ENCODE assay signal across 8 cellular contexts in genomic region chr19:33040994-33041827, GRCh38. TPM values are rescaled to one million over a fixed set of nuclear protein-coding genes. Genes with fewer than 3 reads are reported as not detected.
DNase-seq lines count a peak whose midpoint lies in the region; ATAC-seq, FAIRE-seq and TF ChIP-seq lines count a peak whose summit lies in the region.

No MANE protein-coding gene starts in this region.

- DNase-seq in ACHN: peak; percentile 95
- peak; percentile 95 for DNase-seq in HuH-7 (ENCODE audit: low spot score)
- peak in 1 of 2 donors; percentile 80 for DNase-seq in breast epithelium (ENCODE audit: low spot score in 2 of 2)
- DNase-seq in HepG2 (ENCODE audit: low spot score): peak; percentile 100
- no peak for DNase-seq in CD4-positive, alpha-beta T cell
- DNase-seq in SHP77 (lab: John Stamatoyannopoulos, UW): no peak

- H3K27me3 Mint-ChIP-seq in CD4-positive, alpha-beta T cell: no peaks in the 10 kb centered on the region

- H3K4me2 ChIP-seq in HepG2 (ENCODE audit: low read depth, low read length): peak overlapping the region; percentile 89

- no peaks in the 10 kb centered on the region for H4K20me1 ChIP-seq in HepG2 (ENCODE audit: insufficient read depth, low read length)

- H3K79me2 ChIP-seq in HepG2 (ENCODE audit: insufficient read depth, low read length): peaks cover 55% of the 10 kb centered on the region

- H3K4me1 ChIP-seq in breast epithelium: no peaks in the 10 kb centered on the region
- H3K4me1 ChIP-seq in HepG2 (ENCODE audit: insufficient read depth, low read length): peaks cover 74% of the 10 kb centered on the region

- peak; percentile 96 for FAIRE-seq in HepG2 (lab: Jason Lieb, UNC)

- H3K36me3 Mint-ChIP-seq in CD4-positive, alpha-beta T cell (ENCODE audit: low read depth): no peaks in the 10 kb centered on the region

- POLR2A ChIA-PET in HepG2 (lab: Yijun Ruan, JAX): interaction anchor here (0.6 to 6.2 kb wide), 16 partner anchors 8 to 1142 kb away, joined by 3 to 53 read pairs (median 8); partner anchors contain the start of genes CEBPA, GPATCH1 and RHPN2
- POLR2A ChIA-PET in CD4-positive, alpha-beta T cell (lab: Charles Lee): no interaction called here

- H3K36me3 ChIP-seq in breast epithelium (no peaks in the 10 kb centered on the region), HepG2 (replicated peaks in 1 of 2; ENCODE audit: control insufficient read depth in 1 of 2, insufficient read depth in 2 of 2, low read length in 2 of 2) (peaks cover 4 to 13% of the 10 kb centered on the region in 2 experiments; a peak in 4 of 5 replicates)

- no peak for TF ChIP-seq POLR2A in breast epithelium (IDR thresholded peaks at IDR 0.05)
- TF ChIP-seq POLR2A in HepG2 (IDR thresholded peaks at IDR 0.05; ENCODE audit: insufficient read depth in 1 of 2, low read depth in 2 of 2, low read length in 2 of 2): peak; percentile 65 to 94; a peak in 3 of 4 replicates

- H3K27ac ChIP-seq in breast epithelium (peak overlapping the region; percentile 83 to 85), HepG2 (ENCODE audit: extremely low read length, insufficient read depth, low read length) (peak overlapping the region; percentile 100)
- no peak overlapping the region for H3K27ac ChIP-seq in CD4-positive, alpha-beta T cell (ENCODE audit: low read depth, low read length)

- no peak; the same call in 1 of the 2 replicates for TF ChIP-seq RAD21 in HepG2 (CRISPR knock-in tag; IDR thresholded peaks at IDR 0.05)

- TF ChIP-seq EP300 in HepG2 (IDR thresholded peaks at IDR 0.05; ENCODE audit: low read depth in 2 of 2, low read length in 2 of 2) (peak; percentile 90 to 95; a peak in 3 of 4 replicates), HepG2 (CRISPR knock-in tag; IDR thresholded peaks at IDR 0.05; ENCODE audit: borderline replicate concordance) (peak; percentile 92)

- WGBS in HepG2 (ENCODE audit: low lambda C conversion rate): 3% methylated on average over 7 of the region's 9 CpGs

- H3K27ac Mint-ChIP-seq in CD4-positive, alpha-beta T cell: no peak overlapping the region

- H3K4me1 Mint-ChIP-seq in CD4-positive, alpha-beta T cell (ENCODE audit: low read depth): peaks cover 10% of the 10 kb centered on the region

- no peaks in the 10 kb centered on the region for H3K27me3 ChIP-seq in breast epithelium
- H3K27me3 ChIP-seq in HepG2 (ENCODE audit: control insufficient read depth in 1 of 2, insufficient read depth in 2 of 2, low read length in 2 of 2): no peaks in the 10 kb centered on the region
- no peaks in the 10 kb centered on the region for H3K27me3 ChIP-seq in CD4-positive, alpha-beta T cell (ENCODE audit: control insufficient read depth, insufficient read depth, low read length)

- no peaks in the 10 kb centered on the region for H3K9me3 Mint-ChIP-seq in CD4-positive, alpha-beta T cell

- H2AFZ ChIP-seq in HepG2 (ENCODE audit: low read length): no peak overlapping the region

- in situ Hi-C loops in ACHN (cut with HindIII; ENCODE audit: low pct_ligation_motif_present, low pct_unique_long_range_greater_than_20kb, low sequenced_read_pairs) (no loop called here), HepG2 (cut with HindIII; ENCODE audit: extremely low pct_ligation_motif_present, low pct_unique_long_range_greater_than_20kb) (no loop called here)

- H3K9me3 ChIP-seq in breast epithelium (no peaks in the 10 kb centered on the region), HepG2 (ENCODE audit: low read length) (no peaks in the 10 kb centered on the region)
- H3K9me3 ChIP-seq in CD4-positive, alpha-beta T cell (ENCODE audit: control insufficient read depth, low read length): no peaks in the 10 kb centered on the region

- BruUV-seq in HepG2 (replicated peaks; lab: Mats Ljungman, UMichigan): TSS peak; percentile 75

- TF ChIP-seq CTCF in breast epithelium (IDR thresholded peaks at IDR 0.05) (no peak), HepG2 (CRISPR knock-in tag; IDR thresholded peaks at IDR 0.05) (no peak)
- no peak for TF ChIP-seq CTCF in CD4-positive, alpha-beta T cell (IDR thresholded peaks at IDR 0.05)

- CTCF ChIA-PET in HepG2 (lab: Yijun Ruan, JAX; ENCODE audit: low intra/inter-chr PET ratio, low total read pairs): no interaction called here
- CTCF ChIA-PET in CD4-positive, alpha-beta T cell (lab: Charles Lee): no interaction called here

- intact Hi-C loops in breast epithelium (cut with DNase I; ENCODE audit: low total_unique reads) (loop anchor here (5.0 kb wide), 1 partner anchor 1016 kb away; no protein-coding TSS in a partner anchor), HepG2 (cut with micrococcal nuclease; ENCODE audit: unreplicated experiment) (no loop called here)
- intact Hi-C loops in CD4-positive, alpha-beta T cell (cut with DNase I, micrococcal nuclease): no loop called here

- ATAC-seq in HepG2 (peak; percentile 91), GM18867 (IDR thresholded peaks at IDR 0.05; ENCODE audit: unreplicated experiment) (no peak), HG02852 (IDR thresholded peaks at IDR 0.05; ENCODE audit: unreplicated experiment) (no peak)
- ATAC-seq in CD4-positive, alpha-beta T cell (ENCODE audit: poor library complexity): no peak

- H3K9ac ChIP-seq in HepG2 (ENCODE audit: insufficient read depth, low read depth, low read length): peak overlapping the region; percentile 95

- H3K4me3 ChIP-seq in breast epithelium (no peak overlapping the region), HepG2 (replicated peaks in 1 of 3; ENCODE audit: insufficient read depth in 1 of 3, low read depth in 2 of 3, low read length in 3 of 3) (peak overlapping the region in 2 of 3 experiments; percentile 28 to 56; a peak in 5 of 6 replicates)

- H3K4me3 Mint-ChIP-seq in CD4-positive, alpha-beta T cell: no peak overlapping the region

TF ChIP-seq in HepG2, 621 proteins besides CTCF, POLR2A, EP300 and RAD21 (continues in another document):
- TF ChIP-seq SIX1 (CRISPR knock-in tag; IDR thresholded peaks at IDR 0.05; ENCODE audit: borderline replicate concordance) (peak; percentile 66; the same call in 1 of the 2 replicates), HDAC2 (CRISPR knock-in tag; IDR thresholded peaks at IDR 0.05) (peak; percentile 83; the same call in 1 of the 2 replicates)

RNA-seq across cellular contexts. Expression of gene RHPN2, which starts 23.5 kb away (rescaled TPM):
- 10 to 100 TPM in 2 of 3 donors, 1 to 10 TPM in 1; 1.4 to 55.3 (median 35.4) TPM for total RNA-seq in breast epithelium
- 20.3 and 21.6 TPM in 2 replicates for total RNA-seq in HepG2 (2016; rRNA removed; fragmentation: Illumina TruSeq; extraction: Trizol)
- total RNA-seq in HepG2 (2016; cell fraction: cytosol; rRNA removed; fragmentation: Illumina TruSeq; extraction: Trizol; ENCODE audit: low read depth): 2.9 and 3.0 TPM in 2 replicates
- 17.5 and 20.5 TPM in 2 replicates for total RNA-seq in HepG2 (2016; cell fraction: insoluble cytoplasmic fraction; rRNA removed; fragmentation: Illumina TruSeq; extraction: Trizol)
- total RNA-seq in HepG2 (2016; cell fraction: membrane; rRNA removed; fragmentation: Illumina TruSeq; extraction: Trizol): 6.8 and 7.0 TPM in 2 replicates
- total RNA-seq in HepG2 (2016; cell fraction: nucleus; rRNA removed; fragmentation: Illumina TruSeq; extraction: Trizol): 12.4 and 14.1 TPM in 2 replicates
- polyA plus RNA-seq in HepG2 (2011; rRNA removed): 46.6 and 48.0 TPM in 2 replicates
- polyA plus RNA-seq in HepG2 (2011; cell fraction: cytosol; rRNA removed): 45.4 and 46.7 TPM in 2 replicates
- polyA plus RNA-seq in HepG2 (2011; cell fraction: nucleus; rRNA removed): 28.4 and 30.4 TPM in 2 replicates
- 35.2 and 42.3 TPM in 2 replicates for polyA plus RNA-seq in HepG2 (2012)
- 0.79 and 0.82 TPM in 2 replicates for polyA plus RNA-seq in HepG2 (2016; cell fraction: cytosol; fragmentation: Illumina TruSeq; extraction: Trizol; ENCODE audit: low read depth)
- polyA plus RNA-seq in HepG2 (2016; cell fraction: insoluble cytoplasmic fraction; fragmentation: Illumina TruSeq; extraction: Trizol; ENCODE audit: low read depth): 20.4 and 24.3 TPM in 2 replicates
- 2.7 and 3.3 TPM in 2 replicates for polyA plus RNA-seq in HepG2 (2016; cell fraction: membrane; fragmentation: Illumina TruSeq; extraction: Trizol; ENCODE audit: low read depth)
- 17.9 and 19.2 TPM in 2 replicates for polyA plus RNA-seq in HepG2 (2016; cell fraction: nucleus; fragmentation: Illumina TruSeq; extraction: Trizol; ENCODE audit: insufficient read depth, low read depth)
- 40.5 and 85.7 TPM in 2 replicates for polyA minus RNA-seq in HepG2 (2011; rRNA and poly(A)+ RNA removed; ENCODE audit: low replicate concordance)
- 49.3 and 53.6 TPM in 2 replicates for polyA minus RNA-seq in HepG2 (2011; cell fraction: cytosol; rRNA and poly(A)+ RNA removed)
- 29.4 and 36.8 TPM in 2 replicates for polyA minus RNA-seq in HepG2 (2011; cell fraction: nucleus; rRNA and poly(A)+ RNA removed)
- under 1 TPM in 1 of 2 experiments, not detected in 1; 0.08 TPM for total RNA-seq in CD4-positive, alpha-beta T cell

RNA-seq across cellular contexts. Expression of gene GPATCH1, which starts 39.8 kb away (rescaled TPM):
- 10 to 100 TPM in 2 of 3 donors, 1 to 10 TPM in 1; 9.4 to 14.2 (median 12.5) TPM for total RNA-seq in breast epithelium
- total RNA-seq in HepG2 (2016; rRNA removed; fragmentation: Illumina TruSeq; extraction: Trizol): 6.8 and 8.8 TPM in 2 replicates
- total RNA-seq in HepG2 (2016; cell fraction: cytosol; rRNA removed; fragmentation: Illumina TruSeq; extraction: Trizol; ENCODE audit: low read depth): 3.5 and 3.6 TPM in 2 replicates
- total RNA-seq in HepG2 (2016; cell fraction: insoluble cytoplasmic fraction; rRNA removed; fragmentation: Illumina TruSeq; extraction: Trizol): 6.7 and 8.0 TPM in 2 replicates
- 3.0 and 3.3 TPM in 2 replicates for total RNA-seq in HepG2 (2016; cell fraction: membrane; rRNA removed; fragmentation: Illumina TruSeq; extraction: Trizol)
- 8.0 and 9.4 TPM in 2 replicates for total RNA-seq in HepG2 (2016; cell fraction: nucleus; rRNA removed; fragmentation: Illumina TruSeq; extraction: Trizol)
- polyA plus RNA-seq in HepG2 (2011; rRNA removed): 6.4 and 6.9 TPM in 2 replicates
- 4.7 and 4.9 TPM in 2 replicates for polyA plus RNA-seq in HepG2 (2011; cell fraction: cytosol; rRNA removed)
- polyA plus RNA-seq in HepG2 (2011; cell fraction: nucleus; rRNA removed): 6.1 and 8.1 TPM in 2 replicates
- 5.3 and 5.8 TPM in 2 replicates for polyA plus RNA-seq in HepG2 (2012)
- polyA plus RNA-seq in HepG2 (2016; cell fraction: cytosol; fragmentation: Illumina TruSeq; extraction: Trizol; ENCODE audit: low read depth): 0.41 and 0.49 TPM in 2 replicates
- 9.9 and 11.1 TPM in 2 replicates for polyA plus RNA-seq in HepG2 (2016; cell fraction: insoluble cytoplasmic fraction; fragmentation: Illumina TruSeq; extraction: Trizol; ENCODE audit: low read depth)
- 1.2 and 1.4 TPM in 2 replicates for polyA plus RNA-seq in HepG2 (2016; cell fraction: membrane; fragmentation: Illumina TruSeq; extraction: Trizol; ENCODE audit: low read depth)
- 12.3 and 13.0 TPM in 2 replicates for polyA plus RNA-seq in HepG2 (2016; cell fraction: nucleus; fragmentation: Illumina TruSeq; extraction: Trizol; ENCODE audit: insufficient read depth, low read depth)
- 8.9 and 26.0 TPM in 2 replicates for polyA minus RNA-seq in HepG2 (2011; rRNA and poly(A)+ RNA removed; ENCODE audit: low replicate concordance)
- polyA minus RNA-seq in HepG2 (2011; cell fraction: cytosol; rRNA and poly(A)+ RNA removed): 4.7 and 6.5 TPM in 2 replicates
- polyA minus RNA-seq in HepG2 (2011; cell fraction: nucleus; rRNA and poly(A)+ RNA removed): 10.9 and 12.7 TPM in 2 replicates
- total RNA-seq in CD4-positive, alpha-beta T cell: 1 to 10 TPM; 4.6 to 5.5 TPM

Comparison
In these comparisons a context has a peak if more than half of its experiments do, and no peak if none do; other contexts are left out.
1. DNase-seq: peak in ACHN (single experiment), HuH-7 (single experiment) and HepG2 (single experiment); none in CD4-positive, alpha-beta T cell (0 of 10) and SHP77 (0 of 2).
2. H3K4me3 ChIP-seq: peak in HepG2 (2 of 3); none in breast epithelium (0 of 3).